ENCODE assay signal across 21 cellular contexts in genomic region chr6:17927705-17928104, GRCh38. TPM values are rescaled to one million over a fixed set of nuclear protein-coding genes. Genes with fewer than 3 reads are reported as not detected.
DNase-seq lines count a peak whose midpoint lies in the region; ATAC-seq and TF ChIP-seq lines count a peak whose summit lies in the region.
"Had no signal": no experiment of that assay in that cellular context is flagged by ENCODE, and none has a peak within 500 bp of the region (broad histone marks: within the 10 kb centered on the region; RNA-seq: fewer than 3 reads in every experiment).

No MANE protein-coding gene starts in this region.

- POLR2A ChIA-PET in AG04450 (lab: Yijun Ruan, JAX), result interaction anchor here (1.2 kb wide), 1 partner anchor 66 kb away, joined by 3 read pairs; no protein-coding TSS in a partner anchor

- TF ChIP-seq CTCF in AG04450 (IDR thresholded peaks at IDR 0.05; ENCODE audit: low read depth, low read length) (no peak), dorsolateral prefrontal cortex (IDR thresholded peaks at IDR 0.05 in 54 of 56, conservative IDR thresholded peaks at IDR 0.05 in 2 of 56; ENCODE audit: low read depth in 1 of 56, partially characterized antibody in 56 of 56) (no peak), psoas muscle (IDR thresholded peaks at IDR 0.05) (no peak)

- H3K36me3 ChIP-seq in psoas muscle (ENCODE audit: insufficient read depth in 1 of 2, low read depth in 1 of 2), result no peaks in the 10 kb centered on the region
- H3K36me3 ChIP-seq: ovary, tibial artery had no signal

- 64% methylated on average over 3 of the region's 3 CpGs for WGBS in right cardiac atrium
- 54 to 60% (median 57%) methylated on average over 3 of the region's 3 CpGs for WGBS in psoas muscle, 3 donors

- ATAC-seq in right cardiac atrium, result peak; percentile 43 to 63
- no peak for ATAC-seq in psoas muscle
- ATAC-seq in GM18517 (IDR thresholded peaks at IDR 0.05; ENCODE audit: unreplicated experiment), result no peak
- ATAC-seq: activated naive CD8-positive, alpha-beta T cell treated with anti-CD3 and anti-CD28 coated beads, Interleukin-2, amount 50 U/mL, for 24 hours; effector memory CD8-positive, alpha-beta T cell had no signal

- H3K9me3 ChIP-seq in AG04450 (ENCODE audit: control insufficient read depth, insufficient read depth, low read length) (no peaks in the 10 kb centered on the region), right cardiac atrium (ENCODE audit: control insufficient read depth, low read length) (no peaks in the 10 kb centered on the region), psoas muscle (no peaks in the 10 kb centered on the region)
- H3K9me3 ChIP-seq: ovary, tibial artery had no signal

- DNase-seq in AG04450 (ENCODE audit: low read depth, low spot score), result no peak
- peak in 1 of 10 donors; percentile 28 for DNase-seq in dorsolateral prefrontal cortex
- peak; percentile 25 to 83 (median 72) for DNase-seq in right cardiac atrium
- DNase-seq in psoas muscle, result no peak
- DNase-seq in AG20443 (ENCODE audit: low spot score), result no peak
- no peak for DNase-seq in stimulated activated CD4-positive, alpha-beta T cell treated with anti-CD3 and anti-CD28 coated beads, Interleukin-4, amount 100 ng/mL, for 4 hours
- DNase-seq in HuH-7.5 (ENCODE audit: low spot score), result no peak
- DNase-seq: activated CD4-positive, alpha-beta T cell treated with anti-CD3 and anti-CD28 coated beads for 1 hour; activated naive CD8-positive, alpha-beta T cell treated with anti-CD3 and anti-CD28 coated beads, Interleukin-2, amount 50 U/mL, for 24 hours; C1 segment of cervical spinal cord; effector memory CD8-positive, alpha-beta T cell; Kasumi-1; NCI-H1105 treated with DMSO at 0.1 percent for 48 hours; NCI-H526 treated with DMSO at 0.1 percent for 48 hours; ovary; small intestine; stimulated activated CD8-positive, alpha-beta memory T cell treated with anti-CD3 and anti-CD28 coated beads, Interleukin-4, amount 100 ng/mL, for 48 hours; T1000; tibial artery had no signal

- CTCF ChIA-PET in AG04450 (lab: Charles Lee), result no interaction called here

- H3K4me1 ChIP-seq in right cardiac atrium (ENCODE audit: control insufficient read depth, insufficient read depth, low read length) (peaks cover 16% of the 10 kb centered on the region), psoas muscle (peaks cover 86% of the 10 kb centered on the region)

- H3K27ac ChIP-seq in AG04450 (ENCODE audit: low read depth, low read length), result peak overlapping the region; percentile 87
- H3K27ac ChIP-seq in dorsolateral prefrontal cortex, result peak overlapping the region in 49 of 59 donors; percentile 3 to 81 (median 61)
- H3K27ac ChIP-seq in right cardiac atrium (ENCODE audit: low read length), result peak overlapping the region; percentile 98
- peak overlapping the region; percentile 76 for H3K27ac ChIP-seq in psoas muscle
- H3K27ac ChIP-seq: ovary, SK-N-MC had no signal

- H3K4me3 ChIP-seq in AG04450 (ENCODE audit: low read depth, low read length) (no peak overlapping the region), dorsolateral prefrontal cortex (no peak overlapping the region), right cardiac atrium (ENCODE audit: low read length) (no peak overlapping the region), psoas muscle (no peak overlapping the region)
- H3K4me3 ChIP-seq: ovary, SK-N-MC, tibial artery had no signal

- H3K27me3 ChIP-seq in AG04450 (ENCODE audit: control insufficient read depth, insufficient read depth, low read length) (no peaks in the 10 kb centered on the region), dorsolateral prefrontal cortex (no peaks in the 10 kb centered on the region), right cardiac atrium (ENCODE audit: control insufficient read depth, insufficient read depth) (no peaks in the 10 kb centered on the region), psoas muscle (ENCODE audit: insufficient read depth in 3 of 3, low read length in 2 of 3) (no peaks in the 10 kb centered on the region)
- H3K27me3 ChIP-seq: ovary, tibial artery had no signal

- intact Hi-C loops in dorsolateral prefrontal cortex (cut with DNase I), result no loop called here
- intact Hi-C loops in right cardiac atrium (cut with DNase I), result loop anchor here in 1 of 4 donors (10.0 kb wide), 1 partner anchor 57 kb away; the partner anchor contains the start of gene KIF13A
- intact Hi-C loops in psoas muscle (cut with DNase I), result no loop called here

RNA-seq across cellular contexts. Expression of gene KIF13A, which starts 59.7 kb away (rescaled TPM):
- 56.1 and 57.7 TPM in 2 replicates for polyA plus RNA-seq in AG04450 (2011; rRNA removed)
- 77.3 and 83.1 TPM in 2 replicates for polyA minus RNA-seq in AG04450 (2011; rRNA and poly(A)+ RNA removed)
- total RNA-seq in dorsolateral prefrontal cortex, result 10 to 100 TPM; 29.7 to 89.7 (median 51.6) TPM
- total RNA-seq in right cardiac atrium, result 10 to 100 TPM; 59.8 to 79.6 (median 73.3) TPM
- 27.2 TPM for polyA plus RNA-seq in right cardiac atrium
- 10 to 100 TPM; 62.0 to 80.2 (median 75.0) TPM for total RNA-seq in psoas muscle
- 10 to 100 TPM; 17.0 to 75.0 (median 27.7) TPM for polyA plus RNA-seq in psoas muscle

Comparison
In these comparisons a context has a peak if more than half of its experiments do, and no peak if none do; other contexts are left out.
1. DNase-seq: peak in right cardiac atrium (3 of 3); none in AG04450 (single experiment), psoas muscle (0 of 2), AG20443 (single experiment), stimulated activated CD4-positive, alpha-beta T cell treated with anti-CD3 and anti-CD28 coated beads, Interleukin-4, amount 100 ng/mL, for 4 hours (0 of 2) and HuH-7.5 (single experiment).
2. ATAC-seq: peak in right cardiac atrium (2 of 2); none in psoas muscle (0 of 4) and GM18517 (single experiment).
3. Peak in every context shown above with its lines, with median percentiles within 50 percentile points of each other: H3K27ac ChIP-seq.